ENCODE assay signal across 26 cellular contexts in genomic region chr12:3863756-3864155, GRCh38. TPM values are rescaled to one million over a fixed set of nuclear protein-coding genes. Genes with fewer than 3 reads are reported as not detected.
DNase-seq lines count a peak whose midpoint lies in the region; ATAC-seq and TF ChIP-seq lines count a peak whose summit lies in the region.
"Had no signal": no experiment of that assay in that cellular context is flagged by ENCODE, and none has a peak within 500 bp of the region (broad histone marks: within the 10 kb centered on the region; RNA-seq: fewer than 3 reads in every experiment).

No MANE protein-coding gene starts in this region.

- no peak for TF ChIP-seq CTCF in C4-2B (conservative IDR thresholded peaks at IDR 0.05)
- no peak for TF ChIP-seq CTCF in epithelial cell of esophagus (IDR thresholded peaks at IDR 0.05; ENCODE audit: insufficient read depth, low read depth, low read length, missing control alignments)
- TF ChIP-seq CTCF in progenitor cell of endocrine pancreas (IDR thresholded peaks at IDR 0.05; ENCODE audit: unreplicated experiment), result no peak
- TF ChIP-seq CTCF in chondrocyte (IDR thresholded peaks at IDR 0.05), result no peak

- no peak for ATAC-seq in GM21723 (IDR thresholded peaks at IDR 0.05; ENCODE audit: unreplicated experiment)
- ATAC-seq: A549 had no signal

- H3K27ac Mint-ChIP-seq in progenitor cell of endocrine pancreas (peak overlapping the region; percentile 1), chondrocyte (ENCODE audit: unreplicated experiment) (no peak overlapping the region)

- DNase-seq in HT-29 (ENCODE audit: low spot score) (peak; percentile 3), epithelial cell of esophagus (ENCODE audit: low read depth) (peak; percentile 74), progenitor cell of endocrine pancreas (ENCODE audit: low spot score, unreplicated experiment) (no peak), chondrocyte (ENCODE audit: low spot score) (no peak), T-helper 1 cell (no peak), COLO829 (ENCODE audit: low spot score) (no peak)
- DNase-seq: C1 segment of cervical spinal cord; Calu3; CD8-positive, alpha-beta memory T cell; DMS79 treated with DMSO at 0.1 percent for 48 hours; GM23248; H7; IMR-90; KG1; NCI-H1048; NCI-H1417; NCI-H1694; NCI-H2029 treated with DMSO at 0.1 percent for 48 hours; NCI-H2227 treated with DMSO at 0.1 percent for 48 hours; NCI-H526 treated with DMSO at 0.1 percent for 48 hours; SHP77 had no signal

- no peak overlapping the region for H3K4me3 Mint-ChIP-seq in progenitor cell of endocrine pancreas (ENCODE audit: low read depth)
- no peak overlapping the region for H3K4me3 Mint-ChIP-seq in chondrocyte (ENCODE audit: unreplicated experiment)
- H3K4me3 Mint-ChIP-seq: CD8-positive, alpha-beta memory T cell had no signal

- H3K36me3 Mint-ChIP-seq in progenitor cell of endocrine pancreas (ENCODE audit: insufficient read depth) (peaks cover 24% of the 10 kb centered on the region), chondrocyte (ENCODE audit: low read depth) (peaks cover 8% of the 10 kb centered on the region)

- H3K4me3 ChIP-seq in epithelial cell of esophagus (ENCODE audit: low read length), result no peak overlapping the region
- H3K4me3 ChIP-seq: A549, GM23248, SK-N-MC had no signal

- H3K9me3 Mint-ChIP-seq in progenitor cell of endocrine pancreas (ENCODE audit: low read depth), result peaks cover 21% of the 10 kb centered on the region
- H3K9me3 Mint-ChIP-seq in chondrocyte (ENCODE audit: low read depth), result peaks cover 27% of the 10 kb centered on the region

- H3K27me3 Mint-ChIP-seq in progenitor cell of endocrine pancreas (no peaks in the 10 kb centered on the region), chondrocyte (ENCODE audit: low read depth) (no peaks in the 10 kb centered on the region)
- H3K27me3 Mint-ChIP-seq: CD8-positive, alpha-beta memory T cell had no signal

- H3K4me1 Mint-ChIP-seq in progenitor cell of endocrine pancreas (ENCODE audit: low read depth) (no peaks in the 10 kb centered on the region), chondrocyte (ENCODE audit: low read depth) (no peaks in the 10 kb centered on the region)

- H3K27ac ChIP-seq in C4-2B, result peak overlapping the region; percentile 23; the same call in 1 of the 2 replicates
- H3K27ac ChIP-seq: A549, GM23248, RWPE1, SK-N-MC had no signal

RNA-seq across cellular contexts. Expression of gene PARP11, which starts 9.4 kb away (rescaled TPM):
- 0.60 and 1.3 TPM in 2 replicates for total RNA-seq in HT-29 (2014; rRNA removed; shearing (Covaris generic))
- total RNA-seq in progenitor cell of endocrine pancreas (27.2 and 28.3 TPM in 2 replicates), chondrocyte (7.1 to 10.2 TPM (median 7.1 TPM) in 3 replicates)

Comparison
In these comparisons a context has a peak if more than half of its experiments do, and no peak if none do; other contexts are left out.
1. DNase-seq: peak in HT-29 (single experiment) and epithelial cell of esophagus (single experiment); none in progenitor cell of endocrine pancreas (single experiment), chondrocyte (single experiment), T-helper 1 cell (0 of 5) and COLO829 (single experiment).